1 cellular context compared by ENCODE assay signal in the genomic region with DNA sequence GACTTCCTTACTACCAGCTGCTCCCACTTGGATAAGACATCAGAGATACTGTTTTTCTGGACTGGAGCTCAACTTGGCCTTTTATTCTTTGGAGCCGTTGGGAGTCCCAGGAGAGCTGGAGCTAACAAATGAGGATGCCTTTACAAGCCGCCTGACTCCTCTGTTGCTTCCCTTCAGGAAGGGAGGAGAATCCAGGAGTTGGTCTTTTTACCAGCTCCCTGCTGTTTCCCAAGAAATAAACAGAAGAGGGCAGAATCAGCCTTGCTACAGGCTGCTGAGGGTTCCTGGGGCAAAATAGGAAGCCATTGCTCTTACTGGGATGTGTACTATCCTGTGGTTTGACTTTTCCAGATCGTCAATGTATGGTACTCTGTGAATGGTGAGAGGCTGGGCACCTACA.
TF ChIP-seq lines count a peak whose summit lies in the region.

No MANE protein-coding gene starts in this region.

TF ChIP-seq in GM12878, 131 proteins besides CTCF, POLR2A, EP300 and RAD21:
- TF ChIP-seq ZNF274 (IDR thresholded peaks at IDR 0.05; ENCODE audit: insufficient read depth, insufficient read length) (no peak), SMAD1 (IDR thresholded peaks at IDR 0.05; ENCODE audit: low read depth, partially characterized antibody) (no peak), ESRRA (IDR thresholded peaks at IDR 0.05; ENCODE audit: low read length) (no peak), NFIC (IDR thresholded peaks at IDR 0.05; ENCODE audit: low read depth, low read length) (no peak), NFXL1 (IDR thresholded peaks at IDR 0.05; ENCODE audit: borderline replicate concordance) (no peak), SP1 (IDR thresholded peaks at IDR 0.05; ENCODE audit: low read depth, low read length) (no peak), MXI1 (IDR thresholded peaks at IDR 0.05; ENCODE audit: low read depth, low read length) (no peak), TCF3 (IDR thresholded peaks at IDR 0.05; ENCODE audit: borderline replicate concordance, insufficient read depth, low read depth, low read length) (no peak)
- TF ChIP-seq, protein P1, sequence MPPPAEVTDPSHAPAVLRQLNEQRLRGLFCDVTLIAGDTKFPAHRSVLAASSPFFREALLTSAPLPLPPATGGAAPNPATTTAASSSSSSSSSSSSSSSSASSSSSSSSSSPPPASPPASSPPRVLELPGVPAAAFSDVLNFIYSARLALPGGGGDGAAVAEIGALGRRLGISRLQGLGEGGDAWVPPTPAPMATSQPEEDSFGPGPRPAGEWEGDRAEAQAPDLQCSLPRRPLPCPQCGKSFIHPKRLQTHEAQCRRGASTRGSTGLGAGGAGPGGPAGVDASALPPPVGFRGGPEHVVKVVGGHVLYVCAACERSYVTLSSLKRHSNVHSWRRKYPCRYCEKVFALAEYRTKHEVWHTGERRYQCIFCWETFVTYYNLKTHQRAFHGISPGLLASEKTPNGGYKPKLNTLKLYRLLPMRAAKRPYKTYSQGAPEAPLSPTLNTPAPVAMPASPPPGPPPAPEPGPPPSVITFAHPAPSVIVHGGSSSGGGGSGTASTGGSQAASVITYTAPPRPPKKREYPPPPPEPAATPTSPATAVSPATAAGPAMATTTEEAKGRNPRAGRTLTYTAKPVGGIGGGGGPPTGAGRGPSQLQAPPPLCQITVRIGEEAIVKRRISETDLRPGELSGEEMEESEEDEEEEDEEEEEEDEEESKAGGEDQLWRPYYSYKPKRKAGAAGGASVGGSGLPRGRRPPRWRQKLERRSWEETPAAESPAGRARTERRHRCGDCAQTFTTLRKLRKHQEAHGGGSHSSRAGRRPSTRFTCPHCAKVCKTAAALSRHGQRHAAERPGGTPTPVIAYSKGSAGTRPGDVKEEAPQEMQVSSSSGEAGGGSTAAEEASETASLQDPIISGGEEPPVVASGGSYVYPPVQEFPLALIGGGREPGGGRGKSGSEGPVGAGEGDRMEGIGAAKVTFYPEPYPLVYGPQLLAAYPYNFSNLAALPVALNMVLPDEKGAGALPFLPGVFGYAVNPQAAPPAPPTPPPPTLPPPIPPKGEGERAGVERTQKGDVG (CRISPR knock-in tag; IDR thresholded peaks at IDR 0.05), result no peak
- TF ChIP-seq, protein P2, sequence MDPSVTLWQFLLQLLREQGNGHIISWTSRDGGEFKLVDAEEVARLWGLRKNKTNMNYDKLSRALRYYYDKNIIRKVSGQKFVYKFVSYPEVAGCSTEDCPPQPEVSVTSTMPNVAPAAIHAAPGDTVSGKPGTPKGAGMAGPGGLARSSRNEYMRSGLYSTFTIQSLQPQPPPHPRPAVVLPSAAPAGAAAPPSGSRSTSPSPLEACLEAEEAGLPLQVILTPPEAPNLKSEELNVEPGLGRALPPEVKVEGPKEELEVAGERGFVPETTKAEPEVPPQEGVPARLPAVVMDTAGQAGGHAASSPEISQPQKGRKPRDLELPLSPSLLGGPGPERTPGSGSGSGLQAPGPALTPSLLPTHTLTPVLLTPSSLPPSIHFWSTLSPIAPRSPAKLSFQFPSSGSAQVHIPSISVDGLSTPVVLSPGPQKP (IDR thresholded peaks at IDR 0.05; ENCODE audit: low read depth, low read length), result no peak
- TF ChIP-seq, protein P3, sequence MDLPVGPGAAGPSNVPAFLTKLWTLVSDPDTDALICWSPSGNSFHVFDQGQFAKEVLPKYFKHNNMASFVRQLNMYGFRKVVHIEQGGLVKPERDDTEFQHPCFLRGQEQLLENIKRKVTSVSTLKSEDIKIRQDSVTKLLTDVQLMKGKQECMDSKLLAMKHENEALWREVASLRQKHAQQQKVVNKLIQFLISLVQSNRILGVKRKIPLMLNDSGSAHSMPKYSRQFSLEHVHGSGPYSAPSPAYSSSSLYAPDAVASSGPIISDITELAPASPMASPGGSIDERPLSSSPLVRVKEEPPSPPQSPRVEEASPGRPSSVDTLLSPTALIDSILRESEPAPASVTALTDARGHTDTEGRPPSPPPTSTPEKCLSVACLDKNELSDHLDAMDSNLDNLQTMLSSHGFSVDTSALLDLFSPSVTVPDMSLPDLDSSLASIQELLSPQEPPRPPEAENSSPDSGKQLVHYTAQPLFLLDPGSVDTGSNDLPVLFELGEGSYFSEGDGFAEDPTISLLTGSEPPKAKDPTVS (IDR thresholded peaks at IDR 0.05; ENCODE audit: low read depth, low read length), result no peak
- TF ChIP-seq, protein P4, sequence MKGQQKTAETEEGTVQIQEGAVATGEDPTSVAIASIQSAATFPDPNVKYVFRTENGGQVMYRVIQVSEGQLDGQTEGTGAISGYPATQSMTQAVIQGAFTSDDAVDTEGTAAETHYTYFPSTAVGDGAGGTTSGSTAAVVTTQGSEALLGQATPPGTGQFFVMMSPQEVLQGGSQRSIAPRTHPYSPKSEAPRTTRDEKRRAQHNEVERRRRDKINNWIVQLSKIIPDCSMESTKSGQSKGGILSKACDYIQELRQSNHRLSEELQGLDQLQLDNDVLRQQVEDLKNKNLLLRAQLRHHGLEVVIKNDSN (IDR thresholded peaks at IDR 0.05; ENCODE audit: borderline replicate concordance, extremely low read length, insufficient read depth, low read depth, low read length), result no peak
